Comparison of ENCODE assay signal across 14 cellular contexts in the genomic region with DNA sequence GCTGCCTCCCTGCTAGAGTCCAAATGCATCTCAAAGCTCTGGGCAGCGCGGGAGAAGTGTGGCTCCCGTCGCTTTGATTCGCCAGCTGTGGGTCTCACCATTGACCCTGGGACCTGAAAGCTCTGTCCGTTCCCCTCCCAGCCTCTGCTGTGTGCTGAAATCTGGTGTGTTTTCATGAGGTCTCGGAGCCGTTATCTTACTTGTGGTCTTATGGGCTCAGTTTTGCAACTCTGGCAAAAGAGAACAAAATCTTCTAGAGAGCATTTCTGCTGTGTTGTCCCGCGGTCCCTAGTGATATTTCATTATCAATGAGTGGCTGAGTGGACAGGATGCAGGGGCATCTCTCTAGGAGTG. TPM values are rescaled to one million over a fixed set of nuclear protein-coding genes. Genes with fewer than 3 reads are reported as not detected.
DNase-seq lines count a peak whose midpoint lies in the region; ATAC-seq and TF ChIP-seq lines count a peak whose summit lies in the region.
"Had no signal": no experiment of that assay in that cellular context is flagged by ENCODE, and none has a peak within 500 bp of the region (broad histone marks: within the 10 kb centered on the region; RNA-seq: fewer than 3 reads in every experiment).

No MANE protein-coding gene starts in this region.

- CTCF ChIA-PET in MCF 10A (lab: Yijun Ruan, JAX) = no interaction called here
- CTCF ChIA-PET in activated naive CD4-positive, alpha-beta T cell treated with anti-CD3 and anti-CD28 coated beads for 36 hours (lab: Charles Lee) = no interaction called here

- H3K27me3 Mint-ChIP-seq in MCF 10A (ENCODE audit: insufficient read depth, unreplicated experiment) = no peaks in the 10 kb centered on the region
- H3K27me3 Mint-ChIP-seq in activated naive CD4-positive, alpha-beta T cell treated with anti-CD3 and anti-CD28 coated beads for 36 hours (ENCODE audit: low read depth) = no peaks in the 10 kb centered on the region

- H3K27ac ChIP-seq in breast epithelium (peak overlapping the region; percentile 71 to 94), gastroesophageal sphincter (peak overlapping the region; percentile 92 to 99 (median 97)), ovary (peak overlapping the region; percentile 71 to 89), urinary bladder (ENCODE audit: low read depth) (peak overlapping the region; percentile 19)

- H3K36me3 ChIP-seq in breast epithelium (no peaks in the 10 kb centered on the region), gastroesophageal sphincter (peaks cover 0 to 6% of the 10 kb centered on the region in 2 donors), ovary (no peaks in the 10 kb centered on the region), urinary bladder (ENCODE audit: insufficient read depth) (no peaks in the 10 kb centered on the region), BE2C (no peaks in the 10 kb centered on the region)

- H3K4me3 ChIP-seq in breast epithelium (peak overlapping the region in 1 of 3 donors; percentile 46), gastroesophageal sphincter (peak overlapping the region in 1 of 2 donors; percentile 25), ovary (peak overlapping the region; percentile 23), urinary bladder (ENCODE audit: low read depth, low read length) (no peak overlapping the region), BE2C (ENCODE audit: low read depth, low read length) (no peak overlapping the region)
- H3K4me3 ChIP-seq: GM23338 had no signal

- TF ChIP-seq POLR2A in breast epithelium (IDR thresholded peaks at IDR 0.05) (no peak), gastroesophageal sphincter (IDR thresholded peaks at IDR 0.05) (no peak), ovary (IDR thresholded peaks at IDR 0.05) (no peak)

- TF ChIP-seq EP300 in gastroesophageal sphincter (IDR thresholded peaks at IDR 0.05) = no peak
- TF ChIP-seq EP300 in ovary (IDR thresholded peaks at IDR 0.05) = no peak

- ATAC-seq in gastroesophageal sphincter (no peak), HG03196 (IDR thresholded peaks at IDR 0.05; ENCODE audit: unreplicated experiment) (no peak)
- ATAC-seq: activated CD8-positive, alpha-beta T cell treated with anti-CD3 and anti-CD28 coated beads, Interleukin-2, amount 10 ng/mL, durations not matched to agents 7 days and 5 days; GM23338 had no signal

- no TSS peak for BruUV-seq in MCF 10A (replicated peaks; lab: Mats Ljungman, UMichigan)

- TF ChIP-seq CTCF in breast epithelium (IDR thresholded peaks at IDR 0.05) = no peak
- TF ChIP-seq CTCF in MCF 10A (IDR thresholded peaks at IDR 0.05; ENCODE audit: unreplicated experiment) = no peak
- TF ChIP-seq CTCF in gastroesophageal sphincter (IDR thresholded peaks at IDR 0.05) = no peak
- no peak for TF ChIP-seq CTCF in ovary (IDR thresholded peaks at IDR 0.05)
- TF ChIP-seq CTCF in BE2C (IDR thresholded peaks at IDR 0.05; ENCODE audit: low read depth, low read length) = no peak

- no peak overlapping the region for H3K4me3 Mint-ChIP-seq in MCF 10A (ENCODE audit: unreplicated experiment)
- no peak overlapping the region for H3K4me3 Mint-ChIP-seq in activated naive CD4-positive, alpha-beta T cell treated with anti-CD3 and anti-CD28 coated beads for 36 hours
- H3K4me3 Mint-ChIP-seq: activated CD8-positive, alpha-beta T cell treated with anti-CD3 and anti-CD28 coated beads, Interleukin-2, amount 10 ng/mL, durations not matched to agents 7 days and 5 days; GM23338 had no signal

- H3K9me3 ChIP-seq in breast epithelium (no peaks in the 10 kb centered on the region), gastroesophageal sphincter (no peaks in the 10 kb centered on the region), ovary (no peaks in the 10 kb centered on the region), BE2C (no peaks in the 10 kb centered on the region; the same call in 1 of the 2 replicates)

- POLR2A ChIA-PET in MCF 10A (lab: Yijun Ruan, JAX) = interaction anchor here (0.8 kb wide), 1 partner anchor 28 kb away, joined by 3 read pairs; no protein-coding TSS in a partner anchor

- DNase-seq in breast epithelium (ENCODE audit: low spot score in 2 of 2) (no peak), MCF 10A (ENCODE audit: unreplicated experiment) (no peak), ovary (no peak), BE2C (no peak)
- DNase-seq in activated naive CD4-positive, alpha-beta T cell treated with anti-CD3 and anti-CD28 coated beads for 36 hours = no peak
- DNase-seq: activated CD8-positive, alpha-beta T cell treated with anti-CD3 and anti-CD28 coated beads, Interleukin-2, amount 10 ng/mL, durations not matched to agents 7 days and 5 days; DMS153; foreskin melanocyte; NCI-H510A; stimulated activated CD4-positive, alpha-beta T cell treated with anti-CD3 and anti-CD28 coated beads, Interleukin-4, amount 100 ng/mL, for 4 hours had no signal

- no peak overlapping the region for H3K27ac Mint-ChIP-seq in MCF 10A (ENCODE audit: low read depth, unreplicated experiment)
- no peak overlapping the region for H3K27ac Mint-ChIP-seq in activated naive CD4-positive, alpha-beta T cell treated with anti-CD3 and anti-CD28 coated beads for 36 hours
- H3K27ac Mint-ChIP-seq: activated CD8-positive, alpha-beta T cell treated with anti-CD3 and anti-CD28 coated beads, Interleukin-2, amount 10 ng/mL, durations not matched to agents 7 days and 5 days; GM23338 had no signal

- H3K4me1 ChIP-seq in breast epithelium (peaks cover 8 to 27% of the 10 kb centered on the region in 2 donors), gastroesophageal sphincter (peaks cover 17 to 98% (median 71%) of the 10 kb centered on the region in 3 donors), ovary (ENCODE audit: insufficient read depth) (peaks cover 23% of the 10 kb centered on the region), urinary bladder (ENCODE audit: insufficient read depth) (peaks cover 5% of the 10 kb centered on the region), BE2C (peaks cover 9% of the 10 kb centered on the region)

- H3K36me3 Mint-ChIP-seq in MCF 10A (ENCODE audit: insufficient read depth, unreplicated experiment) = peaks cover 6% of the 10 kb centered on the region
- H3K36me3 Mint-ChIP-seq in activated naive CD4-positive, alpha-beta T cell treated with anti-CD3 and anti-CD28 coated beads for 36 hours (ENCODE audit: low read depth) = no peaks in the 10 kb centered on the region

- WGBS in gastroesophageal sphincter (ENCODE audit: low coverage in 1 of 2), 2 donors = 80% methylated on average over 2 of the region's 10 CpGs; no CpG with 5 or more reads in 1 of the 2 donors
- 35 to 48% (median 39%) methylated on average over 10 of the region's 10 CpGs for WGBS in ovary, 3 donors
- WGBS in urinary bladder = 42% methylated on average over 10 of the region's 10 CpGs

- intact Hi-C loops in breast epithelium (cut with DNase I; ENCODE audit: low total_unique reads) = no loop called here
- intact Hi-C loops in MCF 10A (cut with micrococcal nuclease) = no loop called here
- intact Hi-C loops in ovary (cut with DNase I) = no loop called here
- intact Hi-C loops in activated naive CD4-positive, alpha-beta T cell treated with anti-CD3 and anti-CD28 coated beads for 36 hours (cut with micrococcal nuclease) = no loop called here

- no peaks in the 10 kb centered on the region for H3K27me3 ChIP-seq in breast epithelium
- no peaks in the 10 kb centered on the region for H3K27me3 ChIP-seq in gastroesophageal sphincter
- H3K27me3 ChIP-seq in ovary = no peaks in the 10 kb centered on the region
- H3K27me3 ChIP-seq in BE2C = no peaks in the 10 kb centered on the region

- H3K4me1 Mint-ChIP-seq in MCF 10A (ENCODE audit: insufficient read depth, unreplicated experiment) = peaks cover 19% of the 10 kb centered on the region
- H3K4me1 Mint-ChIP-seq in activated naive CD4-positive, alpha-beta T cell treated with anti-CD3 and anti-CD28 coated beads for 36 hours (ENCODE audit: low read depth) = no peaks in the 10 kb centered on the region

- no peaks in the 10 kb centered on the region for H3K9me3 Mint-ChIP-seq in MCF 10A (ENCODE audit: unreplicated experiment)
- no peaks in the 10 kb centered on the region for H3K9me3 Mint-ChIP-seq in activated naive CD4-positive, alpha-beta T cell treated with anti-CD3 and anti-CD28 coated beads for 36 hours
- H3K9me3 Mint-ChIP-seq: GM23338 had no signal

RNA-seq across cellular contexts. Expression of gene CRISPLD2, which starts 13.3 kb away (rescaled TPM):
- 100 to 1,000 TPM in 2 of 3 donors, 10 to 100 TPM in 1; 94.7 to 386 (median 216) TPM for total RNA-seq in breast epithelium
- 0.28 TPM in 1 of 2 replicates, not detected in the other for total RNA-seq in MCF 10A (2022)
- total RNA-seq in gastroesophageal sphincter = 100 to 1,000 TPM; 174 to 411 (median 219) TPM
- total RNA-seq in ovary = 100 to 1,000 TPM in 6 of 7 donors, 10 to 100 TPM in 1; 90.6 to 333 (median 142) TPM
- 10 to 100 TPM; 53.2 to 63.6 TPM for polyA plus RNA-seq in ovary
- total RNA-seq in urinary bladder = 69.1 TPM
- polyA plus RNA-seq in urinary bladder = 228 TPM
- polyA plus RNA-seq in BE2C (2012; ENCODE audit: insufficient read depth, insufficient read length, low read depth) = 0.52 TPM
- under 1 TPM in 1 of 2 experiments, not detected in 1; 0.14 TPM for total RNA-seq in activated naive CD4-positive, alpha-beta T cell treated with anti-CD3 and anti-CD28 coated beads for 36 hours
- total RNA-seq: activated CD8-positive, alpha-beta T cell treated with anti-CD3 and anti-CD28 coated beads, Interleukin-2, amount 10 ng/mL, durations not matched to agents 7 days and 5 days had no signal

Comparison
In these comparisons a context has a peak if more than half of its experiments do, and no peak if none do; other contexts are left out.
1. RNA of gene CRISPLD2, which starts 13.3 kb away (total RNA-seq): 174 to 411 TPM in gastroesophageal sphincter, 94.7 to 386 TPM in breast epithelium, 90.6 to 333 TPM in ovary and 69.1 TPM in urinary bladder (single experiment); 0.28 TPM in MCF 10A and 0.14 TPM in activated naive CD4-positive, alpha-beta T cell treated with anti-CD3 and anti-CD28 coated beads for 36 hours; every median in the first group is over 10 times any median in the second.
2. H3K27ac ChIP-seq: peak in every context shown above with its lines; median percentile 97 in gastroesophageal sphincter; 82 in breast epithelium; 80 in ovary; 19 in urinary bladder.